In genomic region chr12:12546314-12546772, GRCh38 we compare ENCODE assay signal across 1 cellular context.
TF ChIP-seq lines count a peak whose summit lies in the region.

No MANE protein-coding gene starts in this region.

TF ChIP-seq in HepG2, 621 proteins besides CTCF, POLR2A, EP300 and RAD21 (continued from another document and continues in another):
- TF ChIP-seq NFE2L1 (CRISPR knock-in tag; IDR thresholded peaks at IDR 0.05; ENCODE audit: borderline replicate concordance) (no peak), NR2C2 (CRISPR knock-in tag; IDR thresholded peaks at IDR 0.05; ENCODE audit: borderline replicate concordance) (no peak), NFYB (CRISPR knock-in tag; IDR thresholded peaks at IDR 0.05) (no peak), ZNF160 (CRISPR knock-in tag; IDR thresholded peaks at IDR 0.05) (no peak), ZNF616 (CRISPR knock-in tag; IDR thresholded peaks at IDR 0.05; ENCODE audit: low read depth) (no peak), E2F1 (CRISPR knock-in tag; IDR thresholded peaks at IDR 0.05) (no peak), ZNF446 (CRISPR knock-in tag; IDR thresholded peaks at IDR 0.05) (no peak), ZNF672 (CRISPR knock-in tag; IDR thresholded peaks at IDR 0.05) (no peak), REPIN1 (CRISPR knock-in tag; IDR thresholded peaks at IDR 0.05; ENCODE audit: borderline replicate concordance, low read depth) (peak; percentile 61; the same call in 1 of the 2 replicates), ZNF607 (CRISPR knock-in tag; IDR thresholded peaks at IDR 0.05; ENCODE audit: borderline replicate concordance) (no peak), ELF1 (CRISPR knock-in tag; IDR thresholded peaks at IDR 0.05) (no peak), MYC (CRISPR knock-in tag; IDR thresholded peaks at IDR 0.05; ENCODE audit: borderline replicate concordance) (no peak), MLX (CRISPR knock-in tag; IDR thresholded peaks at IDR 0.05) (peak; percentile 64; the same call in 1 of the 2 replicates), ZGPAT (CRISPR knock-in tag; IDR thresholded peaks at IDR 0.05) (peak; percentile 96), ELK4 (CRISPR knock-in tag; IDR thresholded peaks at IDR 0.05; ENCODE audit: borderline replicate concordance) (no peak), KLF6 (CRISPR knock-in tag; IDR thresholded peaks at IDR 0.05) (peak; percentile 77; the same call in 1 of the 2 replicates), SALL2 (CRISPR knock-in tag; IDR thresholded peaks at IDR 0.05) (peak; percentile 79), UBTF (CRISPR knock-in tag; IDR thresholded peaks at IDR 0.05) (no peak), TCF7 (IDR thresholded peaks at IDR 0.05; ENCODE audit: low read depth) (peak; percentile 94), ZNF34 (CRISPR knock-in tag; IDR thresholded peaks at IDR 0.05; ENCODE audit: borderline replicate concordance) (no peak), MTA1 (CRISPR knock-in tag; IDR thresholded peaks at IDR 0.05; ENCODE audit: borderline replicate concordance) (no peak; the same call in 1 of the 2 replicates), MEF2D (CRISPR knock-in tag; IDR thresholded peaks at IDR 0.05) (peak; percentile 60), ZNF562 (CRISPR knock-in tag; IDR thresholded peaks at IDR 0.05; ENCODE audit: borderline replicate concordance) (no peak), PLSCR1 (CRISPR knock-in tag; IDR thresholded peaks at IDR 0.05; ENCODE audit: borderline replicate concordance) (no peak), SPEN (CRISPR knock-in tag; IDR thresholded peaks at IDR 0.05; ENCODE audit: low read depth) (no peak), ARID4A (CRISPR knock-in tag; IDR thresholded peaks at IDR 0.05; ENCODE audit: borderline replicate concordance) (peak; percentile 58; the same call in 1 of the 2 replicates), TOE1 (CRISPR knock-in tag; IDR thresholded peaks at IDR 0.05) (0 out of 2 replicates have a peak, but pooled peaks have one; percentile 35), FOXO4 (CRISPR knock-in tag; conservative IDR thresholded peaks at IDR 0.05) (no peak), HMGA1 (CRISPR knock-in tag; conservative IDR thresholded peaks at IDR 0.05) (no peak), ZNF800 (CRISPR knock-in tag; IDR thresholded peaks at IDR 0.05) (peak; percentile 21; the same call in 1 of the 2 replicates), MED1 (CRISPR knock-in tag; IDR thresholded peaks at IDR 0.05) (peak; percentile 94), SKIL (CRISPR knock-in tag; IDR thresholded peaks at IDR 0.05; ENCODE audit: borderline replicate concordance) (peak; percentile 77), ZBTB25 (CRISPR knock-in tag; IDR thresholded peaks at IDR 0.05) (peak; percentile 83), KAT7 (CRISPR knock-in tag; IDR thresholded peaks at IDR 0.05; ENCODE audit: borderline replicate concordance) (no peak), MIER3 (CRISPR knock-in tag; IDR thresholded peaks at IDR 0.05; ENCODE audit: borderline replicate concordance) (peak; percentile 74; the same call in 1 of the 2 replicates), SAP130 (CRISPR knock-in tag; IDR thresholded peaks at IDR 0.05; ENCODE audit: low read depth) (peak; percentile 91), RBFOX2 (IDR thresholded peaks at IDR 0.05; ENCODE audit: low read depth, low read length) (peak; percentile 57; the same call in 1 of the 2 replicates), ATF3 (CRISPR knock-in tag; IDR thresholded peaks at IDR 0.05) (0 out of 2 replicates have a peak, but pooled peaks have one; percentile 41), SYNCRIP (IDR thresholded peaks at IDR 0.05; ENCODE audit: insufficient read depth, low read depth, low read length) (no peak)
